In the genomic region with DNA sequence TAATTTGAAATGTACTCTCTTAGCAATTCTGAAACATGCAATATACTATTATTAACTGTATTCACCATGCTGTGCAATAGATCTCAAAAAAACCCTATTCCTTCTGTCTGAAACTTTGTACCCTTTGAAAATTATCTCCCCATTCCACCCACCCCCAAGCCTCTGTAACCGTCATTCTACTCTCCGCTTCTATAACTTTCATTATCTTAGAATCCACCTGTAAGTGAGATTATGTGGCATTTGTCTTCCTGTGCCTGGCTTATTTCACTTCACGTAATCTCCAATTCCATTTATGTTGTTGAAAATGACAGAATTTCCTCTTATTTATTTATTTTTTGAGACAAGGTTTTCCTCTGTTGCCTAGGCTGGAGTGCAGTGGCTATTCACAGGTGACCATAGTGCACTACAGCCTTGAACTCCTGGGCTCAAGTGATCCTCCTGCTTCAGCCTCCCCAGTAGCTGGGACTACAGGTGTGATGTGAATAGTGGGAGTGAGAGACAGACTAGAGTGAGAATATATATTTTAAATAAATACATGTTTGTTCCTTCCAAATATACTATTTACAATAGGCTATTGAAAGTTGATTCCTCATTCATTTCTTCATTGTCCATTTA, we compare ENCODE assay signal across 1 cellular context.
TF ChIP-seq lines count a peak whose summit lies in the region.

No MANE protein-coding gene starts in this region.

TF ChIP-seq in K562, 482 proteins besides CTCF, POLR2A, EP300 and RAD21 (continued from another document and continues in another):
- TF ChIP-seq STAT5A (IDR thresholded peaks at IDR 0.05; ENCODE audit: borderline replicate concordance, low read length) (peak; percentile 78), DPF2 (IDR thresholded peaks at IDR 0.05) (peak; percentile 88), MTA2 (IDR thresholded peaks at IDR 0.05; ENCODE audit: low read depth) (peak; percentile 81), HDAC3 (IDR thresholded peaks at IDR 0.05; ENCODE audit: borderline replicate concordance, partially characterized antibody) (peak; percentile 65), KLF10 (CRISPR knock-in tag; IDR thresholded peaks at IDR 0.05) (no peak), ELF4 (CRISPR knock-in tag; IDR thresholded peaks at IDR 0.05) (no peak), CTBP1 (IDR thresholded peaks at IDR 0.05; ENCODE audit: borderline replicate concordance) (peak; percentile 12; the same call in 1 of the 2 replicates), NCOA2 (IDR thresholded peaks at IDR 0.05; ENCODE audit: partially characterized antibody in 2 of 2) (peak; percentile 68 to 72), ZFPM2 (CRISPR knock-in tag; IDR thresholded peaks at IDR 0.05) (no peak), ZFP36 (IDR thresholded peaks at IDR 0.05; ENCODE audit: low read depth, low read length, partially characterized antibody) (no peak), EGR1 (conservative IDR thresholded peaks at IDR 0.05) (peak; percentile 74), POLR2H (tag; IDR thresholded peaks at IDR 0.05; ENCODE audit: low read depth) (no peak), SOX6 (IDR thresholded peaks at IDR 0.05) (peak; percentile 93), FOXJ2 (tag; IDR thresholded peaks at IDR 0.05) (no peak), PHB2 (IDR thresholded peaks at IDR 0.05; ENCODE audit: low read depth) (peak; percentile 64), ZNF175 (CRISPR knock-in tag; IDR thresholded peaks at IDR 0.05; ENCODE audit: low read depth) (peak; percentile 33), RUNX1 (IDR thresholded peaks at IDR 0.05; ENCODE audit: low read depth) (no peak), HNRNPUL1 (IDR thresholded peaks at IDR 0.05; ENCODE audit: low read length) (no peak), RNF2 (IDR thresholded peaks at IDR 0.05) (peak; percentile 96), SMARCA4 (IDR thresholded peaks at IDR 0.05) (peak; percentile 89), IFI16 (CRISPR knock-in tag; IDR thresholded peaks at IDR 0.05) (no peak)
- TF ChIP-seq, protein P1, sequence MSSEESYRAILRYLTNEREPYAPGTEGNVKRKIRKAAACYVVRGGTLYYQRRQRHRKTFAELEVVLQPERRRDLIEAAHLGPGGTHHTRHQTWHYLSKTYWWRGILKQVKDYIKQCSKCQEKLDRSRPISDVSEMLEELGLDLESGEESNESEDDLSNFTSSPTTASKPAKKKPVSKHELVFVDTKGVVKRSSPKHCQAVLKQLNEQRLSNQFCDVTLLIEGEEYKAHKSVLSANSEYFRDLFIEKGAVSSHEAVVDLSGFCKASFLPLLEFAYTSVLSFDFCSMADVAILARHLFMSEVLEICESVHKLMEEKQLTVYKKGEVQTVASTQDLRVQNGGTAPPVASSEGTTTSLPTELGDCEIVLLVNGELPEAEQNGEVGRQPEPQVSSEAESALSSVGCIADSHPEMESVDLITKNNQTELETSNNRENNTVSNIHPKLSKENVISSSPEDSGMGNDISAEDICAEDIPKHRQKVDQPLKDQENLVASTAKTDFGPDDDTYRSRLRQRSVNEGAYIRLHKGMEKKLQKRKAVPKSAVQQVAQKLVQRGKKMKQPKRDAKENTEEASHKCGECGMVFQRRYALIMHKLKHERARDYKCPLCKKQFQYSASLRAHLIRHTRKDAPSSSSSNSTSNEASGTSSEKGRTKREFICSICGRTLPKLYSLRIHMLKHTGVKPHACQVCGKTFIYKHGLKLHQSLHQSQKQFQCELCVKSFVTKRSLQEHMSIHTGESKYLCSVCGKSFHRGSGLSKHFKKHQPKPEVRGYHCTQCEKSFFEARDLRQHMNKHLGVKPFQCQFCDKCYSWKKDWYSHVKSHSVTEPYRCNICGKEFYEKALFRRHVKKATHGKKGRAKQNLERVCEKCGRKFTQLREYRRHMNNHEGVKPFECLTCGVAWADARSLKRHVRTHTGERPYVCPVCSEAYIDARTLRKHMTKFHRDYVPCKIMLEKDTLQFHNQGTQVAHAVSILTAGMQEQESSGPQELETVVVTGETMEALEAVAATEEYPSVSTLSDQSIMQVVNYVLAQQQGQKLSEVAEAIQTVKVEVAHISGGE (CRISPR knock-in tag; IDR thresholded peaks at IDR 0.05): no peak
- TF ChIP-seq, protein P2, sequence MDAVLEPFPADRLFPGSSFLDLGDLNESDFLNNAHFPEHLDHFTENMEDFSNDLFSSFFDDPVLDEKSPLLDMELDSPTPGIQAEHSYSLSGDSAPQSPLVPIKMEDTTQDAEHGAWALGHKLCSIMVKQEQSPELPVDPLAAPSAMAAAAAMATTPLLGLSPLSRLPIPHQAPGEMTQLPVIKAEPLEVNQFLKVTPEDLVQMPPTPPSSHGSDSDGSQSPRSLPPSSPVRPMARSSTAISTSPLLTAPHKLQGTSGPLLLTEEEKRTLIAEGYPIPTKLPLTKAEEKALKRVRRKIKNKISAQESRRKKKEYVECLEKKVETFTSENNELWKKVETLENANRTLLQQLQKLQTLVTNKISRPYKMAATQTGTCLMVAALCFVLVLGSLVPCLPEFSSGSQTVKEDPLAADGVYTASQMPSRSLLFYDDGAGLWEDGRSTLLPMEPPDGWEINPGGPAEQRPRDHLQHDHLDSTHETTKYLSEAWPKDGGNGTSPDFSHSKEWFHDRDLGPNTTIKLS (IDR thresholded peaks at IDR 0.05; ENCODE audit: borderline replicate concordance, low read depth): peak; percentile 25; the same call in 1 of the 2 replicates
- TF ChIP-seq, protein P3, sequence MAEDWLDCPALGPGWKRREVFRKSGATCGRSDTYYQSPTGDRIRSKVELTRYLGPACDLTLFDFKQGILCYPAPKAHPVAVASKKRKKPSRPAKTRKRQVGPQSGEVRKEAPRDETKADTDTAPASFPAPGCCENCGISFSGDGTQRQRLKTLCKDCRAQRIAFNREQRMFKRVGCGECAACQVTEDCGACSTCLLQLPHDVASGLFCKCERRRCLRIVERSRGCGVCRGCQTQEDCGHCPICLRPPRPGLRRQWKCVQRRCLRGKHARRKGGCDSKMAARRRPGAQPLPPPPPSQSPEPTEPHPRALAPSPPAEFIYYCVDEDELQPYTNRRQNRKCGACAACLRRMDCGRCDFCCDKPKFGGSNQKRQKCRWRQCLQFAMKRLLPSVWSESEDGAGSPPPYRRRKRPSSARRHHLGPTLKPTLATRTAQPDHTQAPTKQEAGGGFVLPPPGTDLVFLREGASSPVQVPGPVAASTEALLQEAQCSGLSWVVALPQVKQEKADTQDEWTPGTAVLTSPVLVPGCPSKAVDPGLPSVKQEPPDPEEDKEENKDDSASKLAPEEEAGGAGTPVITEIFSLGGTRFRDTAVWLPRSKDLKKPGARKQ (CRISPR knock-in tag; IDR thresholded peaks at IDR 0.05): no peak
- TF ChIP-seq, protein P4, sequence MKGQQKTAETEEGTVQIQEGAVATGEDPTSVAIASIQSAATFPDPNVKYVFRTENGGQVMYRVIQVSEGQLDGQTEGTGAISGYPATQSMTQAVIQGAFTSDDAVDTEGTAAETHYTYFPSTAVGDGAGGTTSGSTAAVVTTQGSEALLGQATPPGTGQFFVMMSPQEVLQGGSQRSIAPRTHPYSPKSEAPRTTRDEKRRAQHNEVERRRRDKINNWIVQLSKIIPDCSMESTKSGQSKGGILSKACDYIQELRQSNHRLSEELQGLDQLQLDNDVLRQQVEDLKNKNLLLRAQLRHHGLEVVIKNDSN (CRISPR knock-in tag; IDR thresholded peaks at IDR 0.05): no peak
- TF ChIP-seq, protein P5, sequence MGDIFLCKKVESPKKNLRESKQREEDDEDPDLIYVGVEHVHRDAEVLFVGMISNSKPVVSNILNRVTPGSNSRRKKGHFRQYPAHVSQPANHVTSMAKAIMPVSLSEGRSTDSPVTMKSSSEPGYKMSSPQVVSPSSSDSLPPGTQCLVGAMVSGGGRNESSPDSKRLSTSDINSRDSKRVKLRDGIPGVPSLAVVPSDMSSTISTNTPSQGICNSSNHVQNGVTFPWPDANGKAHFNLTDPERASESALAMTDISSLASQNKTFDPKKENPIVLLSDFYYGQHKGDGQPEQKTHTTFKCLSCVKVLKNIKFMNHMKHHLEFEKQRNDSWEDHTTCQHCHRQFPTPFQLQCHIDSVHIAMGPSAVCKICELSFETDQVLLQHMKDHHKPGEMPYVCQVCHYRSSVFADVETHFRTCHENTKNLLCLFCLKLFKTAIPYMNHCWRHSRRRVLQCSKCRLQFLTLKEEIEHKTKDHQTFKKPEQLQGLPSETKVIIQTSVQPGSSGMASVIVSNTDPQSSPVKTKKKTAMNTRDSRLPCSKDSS (IDR thresholded peaks at IDR 0.05; ENCODE audit: low read depth, partially characterized antibody): no peak
- TF ChIP-seq, protein P6, sequence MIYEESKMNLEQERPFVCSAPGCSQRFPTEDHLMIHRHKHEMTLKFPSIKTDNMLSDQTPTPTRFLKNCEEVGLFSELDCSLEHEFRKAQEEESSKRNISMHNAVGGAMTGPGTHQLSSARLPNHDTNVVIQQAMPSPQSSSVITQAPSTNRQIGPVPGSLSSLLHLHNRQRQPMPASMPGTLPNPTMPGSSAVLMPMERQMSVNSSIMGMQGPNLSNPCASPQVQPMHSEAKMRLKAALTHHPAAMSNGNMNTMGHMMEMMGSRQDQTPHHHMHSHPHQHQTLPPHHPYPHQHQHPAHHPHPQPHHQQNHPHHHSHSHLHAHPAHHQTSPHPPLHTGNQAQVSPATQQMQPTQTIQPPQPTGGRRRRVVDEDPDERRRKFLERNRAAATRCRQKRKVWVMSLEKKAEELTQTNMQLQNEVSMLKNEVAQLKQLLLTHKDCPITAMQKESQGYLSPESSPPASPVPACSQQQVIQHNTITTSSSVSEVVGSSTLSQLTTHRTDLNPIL (CRISPR knock-in tag; IDR thresholded peaks at IDR 0.05): no peak
- TF ChIP-seq, protein P7, sequence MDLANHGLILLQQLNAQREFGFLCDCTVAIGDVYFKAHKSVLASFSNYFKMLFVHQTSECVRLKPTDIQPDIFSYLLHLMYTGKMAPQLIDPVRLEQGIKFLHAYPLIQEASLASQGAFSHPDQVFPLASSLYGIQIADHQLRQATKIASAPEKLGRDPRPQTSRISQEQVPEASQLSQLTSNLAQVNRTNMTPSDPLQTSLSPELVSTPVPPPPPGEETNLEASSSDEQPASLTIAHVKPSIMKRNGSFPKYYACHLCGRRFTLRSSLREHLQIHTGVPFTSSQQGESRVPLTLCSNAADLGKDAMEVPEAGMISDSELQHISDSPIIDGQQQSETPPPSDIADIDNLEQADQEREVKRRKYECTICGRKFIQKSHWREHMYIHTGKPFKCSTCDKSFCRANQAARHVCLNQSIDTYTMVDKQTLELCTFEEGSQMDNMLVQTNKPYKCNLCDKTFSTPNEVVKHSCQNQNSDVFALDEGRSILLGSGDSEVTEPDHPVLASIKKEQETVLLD (IDR thresholded peaks at IDR 0.05): peak; percentile 32; the same call in 1 of the 2 replicates
- TF ChIP-seq, protein P8, sequence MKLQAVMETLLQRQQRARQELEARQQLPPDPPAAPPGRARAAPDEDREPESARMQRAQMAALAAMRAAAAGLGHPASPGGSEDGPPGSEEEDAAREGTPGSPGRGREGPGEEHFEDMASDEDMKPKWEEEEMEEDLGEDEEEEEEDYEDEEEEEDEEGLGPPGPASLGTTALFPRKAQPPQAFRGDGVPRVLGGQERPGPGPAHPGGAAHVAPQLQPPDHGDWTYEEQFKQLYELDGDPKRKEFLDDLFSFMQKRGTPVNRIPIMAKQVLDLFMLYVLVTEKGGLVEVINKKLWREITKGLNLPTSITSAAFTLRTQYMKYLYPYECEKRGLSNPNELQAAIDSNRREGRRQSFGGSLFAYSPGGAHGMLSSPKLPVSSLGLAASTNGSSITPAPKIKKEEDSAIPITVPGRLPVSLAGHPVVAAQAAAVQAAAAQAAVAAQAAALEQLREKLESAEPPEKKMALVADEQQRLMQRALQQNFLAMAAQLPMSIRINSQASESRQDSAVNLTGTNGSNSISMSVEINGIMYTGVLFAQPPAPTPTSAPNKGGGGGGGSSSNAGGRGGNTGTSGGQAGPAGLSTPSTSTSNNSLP (IDR thresholded peaks at IDR 0.05; ENCODE audit: borderline replicate concordance, low read depth, low read length): peak; percentile 87
- TF ChIP-seq, protein P9, sequence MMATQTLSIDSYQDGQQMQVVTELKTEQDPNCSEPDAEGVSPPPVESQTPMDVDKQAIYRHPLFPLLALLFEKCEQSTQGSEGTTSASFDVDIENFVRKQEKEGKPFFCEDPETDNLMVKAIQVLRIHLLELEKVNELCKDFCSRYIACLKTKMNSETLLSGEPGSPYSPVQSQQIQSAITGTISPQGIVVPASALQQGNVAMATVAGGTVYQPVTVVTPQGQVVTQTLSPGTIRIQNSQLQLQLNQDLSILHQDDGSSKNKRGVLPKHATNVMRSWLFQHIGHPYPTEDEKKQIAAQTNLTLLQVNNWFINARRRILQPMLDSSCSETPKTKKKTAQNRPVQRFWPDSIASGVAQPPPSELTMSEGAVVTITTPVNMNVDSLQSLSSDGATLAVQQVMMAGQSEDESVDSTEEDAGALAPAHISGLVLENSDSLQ (IDR thresholded peaks at IDR 0.05): peak; percentile 53
